In the genomic region with DNA sequence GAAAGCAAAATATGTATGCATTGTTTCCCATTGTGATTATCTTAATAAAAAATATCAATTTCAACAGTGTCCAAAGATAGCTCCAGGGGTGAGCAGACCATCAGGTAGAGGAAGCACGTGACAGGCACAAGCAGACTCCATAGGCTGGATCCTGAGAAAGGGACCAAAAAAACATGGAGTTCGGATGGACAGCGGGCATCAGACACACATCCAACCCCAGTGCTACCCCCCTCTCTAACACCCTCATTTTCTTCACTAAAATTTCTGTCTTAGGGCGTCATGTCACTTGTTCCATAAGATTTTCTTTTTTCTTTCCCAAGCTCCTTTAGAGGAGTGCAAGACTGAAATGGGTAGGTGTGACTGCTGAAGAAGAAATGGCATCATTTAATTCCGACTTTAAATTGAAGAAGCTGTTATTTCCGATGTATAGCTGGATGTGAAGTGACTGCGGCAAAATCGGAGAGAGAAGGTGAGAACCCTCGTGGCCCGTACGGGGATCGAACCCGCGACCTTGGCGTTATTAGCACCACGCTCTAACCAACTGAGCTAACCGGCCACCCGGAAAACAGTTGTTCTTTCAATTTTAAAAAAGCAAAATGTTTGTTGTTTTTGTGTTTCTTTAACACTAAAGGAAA, we compare ENCODE assay signal across 2 cellular contexts.
A peak's percentile ranks its signal among the peaks of the same experiment; 100 is the strongest.
TF ChIP-seq lines count a peak whose summit lies in the region.

No MANE protein-coding gene starts in this region.

TF ChIP-seq in HepG2, 621 proteins besides CTCF, POLR2A, EP300 and RAD21 (continues in another document):
- TF ChIP-seq, protein P1, sequence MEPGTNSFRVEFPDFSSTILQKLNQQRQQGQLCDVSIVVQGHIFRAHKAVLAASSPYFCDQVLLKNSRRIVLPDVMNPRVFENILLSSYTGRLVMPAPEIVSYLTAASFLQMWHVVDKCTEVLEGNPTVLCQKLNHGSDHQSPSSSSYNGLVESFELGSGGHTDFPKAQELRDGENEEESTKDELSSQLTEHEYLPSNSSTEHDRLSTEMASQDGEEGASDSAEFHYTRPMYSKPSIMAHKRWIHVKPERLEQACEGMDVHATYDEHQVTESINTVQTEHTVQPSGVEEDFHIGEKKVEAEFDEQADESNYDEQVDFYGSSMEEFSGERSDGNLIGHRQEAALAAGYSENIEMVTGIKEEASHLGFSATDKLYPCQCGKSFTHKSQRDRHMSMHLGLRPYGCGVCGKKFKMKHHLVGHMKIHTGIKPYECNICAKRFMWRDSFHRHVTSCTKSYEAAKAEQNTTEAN (CRISPR knock-in tag; conservative IDR thresholded peaks at IDR 0.05), result no peak
- TF ChIP-seq, protein P2, sequence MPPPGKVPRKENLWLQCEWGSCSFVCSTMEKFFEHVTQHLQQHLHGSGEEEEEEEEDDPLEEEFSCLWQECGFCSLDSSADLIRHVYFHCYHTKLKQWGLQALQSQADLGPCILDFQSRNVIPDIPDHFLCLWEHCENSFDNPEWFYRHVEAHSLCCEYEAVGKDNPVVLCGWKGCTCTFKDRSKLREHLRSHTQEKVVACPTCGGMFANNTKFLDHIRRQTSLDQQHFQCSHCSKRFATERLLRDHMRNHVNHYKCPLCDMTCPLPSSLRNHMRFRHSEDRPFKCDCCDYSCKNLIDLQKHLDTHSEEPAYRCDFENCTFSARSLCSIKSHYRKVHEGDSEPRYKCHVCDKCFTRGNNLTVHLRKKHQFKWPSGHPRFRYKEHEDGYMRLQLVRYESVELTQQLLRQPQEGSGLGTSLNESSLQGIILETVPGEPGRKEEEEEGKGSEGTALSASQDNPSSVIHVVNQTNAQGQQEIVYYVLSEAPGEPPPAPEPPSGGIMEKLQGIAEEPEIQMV (CRISPR knock-in tag; IDR thresholded peaks at IDR 0.05; ENCODE audit: low read depth), result no peak
- TF ChIP-seq RFX3 (CRISPR knock-in tag; IDR thresholded peaks at IDR 0.05) (no peak), SCMH1 (CRISPR knock-in tag; IDR thresholded peaks at IDR 0.05; ENCODE audit: borderline replicate concordance) (no peak), SOX6 (IDR thresholded peaks at IDR 0.05) (no peak), SOX6 (CRISPR knock-in tag; IDR thresholded peaks at IDR 0.05) (0 out of 2 replicates have a peak, but pooled peaks have one; percentile 28), MXD4 (CRISPR knock-in tag; IDR thresholded peaks at IDR 0.05) (no peak), BCL6 (CRISPR knock-in tag; IDR thresholded peaks at IDR 0.05) (no peak), ZNF232 (CRISPR knock-in tag; IDR thresholded peaks at IDR 0.05; ENCODE audit: borderline replicate concordance) (no peak), GATAD2A (CRISPR knock-in tag; IDR thresholded peaks at IDR 0.05) (peak; percentile 22; the same call in 1 of the 2 replicates), ARID2 (CRISPR knock-in tag; IDR thresholded peaks at IDR 0.05; ENCODE audit: borderline replicate concordance) (no peak), PAX8 (CRISPR knock-in tag; IDR thresholded peaks at IDR 0.05; ENCODE audit: borderline replicate concordance) (no peak), PRPF4 (IDR thresholded peaks at IDR 0.05; ENCODE audit: low read depth, low read length, poor library complexity, severe bottlenecking) (peak; percentile 73), RFXANK (CRISPR knock-in tag; IDR thresholded peaks at IDR 0.05) (no peak), PAWR (CRISPR knock-in tag; IDR thresholded peaks at IDR 0.05; ENCODE audit: borderline replicate concordance) (no peak), ZNF660 (CRISPR knock-in tag; IDR thresholded peaks at IDR 0.05; ENCODE audit: borderline replicate concordance, low read depth) (no peak), ZNF484 (CRISPR knock-in tag; IDR thresholded peaks at IDR 0.05; ENCODE audit: borderline replicate concordance, low read depth) (no peak), BHLHE40 (IDR thresholded peaks at IDR 0.05; ENCODE audit: low read length) (peak; percentile 32; the same call in 1 of the 2 replicates), NKX3-1 (CRISPR knock-in tag; IDR thresholded peaks at IDR 0.05) (no peak), ZNF282 (IDR thresholded peaks at IDR 0.05; ENCODE audit: partially characterized antibody) (no peak)
- TF ChIP-seq, protein P3, sequence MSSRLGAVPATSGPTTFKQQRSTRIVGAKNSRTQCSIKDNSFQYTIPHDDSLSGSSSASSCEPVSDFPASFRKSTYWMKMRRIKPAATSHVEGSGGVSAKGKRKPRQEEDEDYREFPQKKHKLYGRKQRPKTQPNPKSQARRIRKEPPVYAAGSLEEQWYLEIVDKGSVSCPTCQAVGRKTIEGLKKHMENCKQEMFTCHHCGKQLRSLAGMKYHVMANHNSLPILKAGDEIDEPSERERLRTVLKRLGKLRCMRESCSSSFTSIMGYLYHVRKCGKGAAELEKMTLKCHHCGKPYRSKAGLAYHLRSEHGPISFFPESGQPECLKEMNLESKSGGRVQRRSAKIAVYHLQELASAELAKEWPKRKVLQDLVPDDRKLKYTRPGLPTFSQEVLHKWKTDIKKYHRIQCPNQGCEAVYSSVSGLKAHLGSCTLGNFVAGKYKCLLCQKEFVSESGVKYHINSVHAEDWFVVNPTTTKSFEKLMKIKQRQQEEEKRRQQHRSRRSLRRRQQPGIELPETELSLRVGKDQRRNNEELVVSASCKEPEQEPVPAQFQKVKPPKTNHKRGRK (CRISPR knock-in tag; IDR thresholded peaks at IDR 0.05), result no peak
- TF ChIP-seq, protein P4, sequence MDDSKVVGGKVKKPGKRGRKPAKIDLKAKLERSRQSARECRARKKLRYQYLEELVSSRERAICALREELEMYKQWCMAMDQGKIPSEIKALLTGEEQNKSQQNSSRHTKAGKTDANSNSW (CRISPR knock-in tag; IDR thresholded peaks at IDR 0.05; ENCODE audit: borderline replicate concordance), result no peak
- TF ChIP-seq, protein P5, sequence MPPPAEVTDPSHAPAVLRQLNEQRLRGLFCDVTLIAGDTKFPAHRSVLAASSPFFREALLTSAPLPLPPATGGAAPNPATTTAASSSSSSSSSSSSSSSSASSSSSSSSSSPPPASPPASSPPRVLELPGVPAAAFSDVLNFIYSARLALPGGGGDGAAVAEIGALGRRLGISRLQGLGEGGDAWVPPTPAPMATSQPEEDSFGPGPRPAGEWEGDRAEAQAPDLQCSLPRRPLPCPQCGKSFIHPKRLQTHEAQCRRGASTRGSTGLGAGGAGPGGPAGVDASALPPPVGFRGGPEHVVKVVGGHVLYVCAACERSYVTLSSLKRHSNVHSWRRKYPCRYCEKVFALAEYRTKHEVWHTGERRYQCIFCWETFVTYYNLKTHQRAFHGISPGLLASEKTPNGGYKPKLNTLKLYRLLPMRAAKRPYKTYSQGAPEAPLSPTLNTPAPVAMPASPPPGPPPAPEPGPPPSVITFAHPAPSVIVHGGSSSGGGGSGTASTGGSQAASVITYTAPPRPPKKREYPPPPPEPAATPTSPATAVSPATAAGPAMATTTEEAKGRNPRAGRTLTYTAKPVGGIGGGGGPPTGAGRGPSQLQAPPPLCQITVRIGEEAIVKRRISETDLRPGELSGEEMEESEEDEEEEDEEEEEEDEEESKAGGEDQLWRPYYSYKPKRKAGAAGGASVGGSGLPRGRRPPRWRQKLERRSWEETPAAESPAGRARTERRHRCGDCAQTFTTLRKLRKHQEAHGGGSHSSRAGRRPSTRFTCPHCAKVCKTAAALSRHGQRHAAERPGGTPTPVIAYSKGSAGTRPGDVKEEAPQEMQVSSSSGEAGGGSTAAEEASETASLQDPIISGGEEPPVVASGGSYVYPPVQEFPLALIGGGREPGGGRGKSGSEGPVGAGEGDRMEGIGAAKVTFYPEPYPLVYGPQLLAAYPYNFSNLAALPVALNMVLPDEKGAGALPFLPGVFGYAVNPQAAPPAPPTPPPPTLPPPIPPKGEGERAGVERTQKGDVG (CRISPR knock-in tag; IDR thresholded peaks at IDR 0.05; ENCODE audit: borderline replicate concordance), result no peak

TF ChIP-seq in WTC11, 78 proteins besides CTCF, POLR2A, EP300 and RAD21:
- TF ChIP-seq, protein P6, sequence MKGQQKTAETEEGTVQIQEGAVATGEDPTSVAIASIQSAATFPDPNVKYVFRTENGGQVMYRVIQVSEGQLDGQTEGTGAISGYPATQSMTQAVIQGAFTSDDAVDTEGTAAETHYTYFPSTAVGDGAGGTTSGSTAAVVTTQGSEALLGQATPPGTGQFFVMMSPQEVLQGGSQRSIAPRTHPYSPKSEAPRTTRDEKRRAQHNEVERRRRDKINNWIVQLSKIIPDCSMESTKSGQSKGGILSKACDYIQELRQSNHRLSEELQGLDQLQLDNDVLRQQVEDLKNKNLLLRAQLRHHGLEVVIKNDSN (CRISPR knock-in tag; IDR thresholded peaks at IDR 0.05), result 0 out of 2 replicates have a peak, but pooled peaks have one; percentile 16
- TF ChIP-seq, protein P7, sequence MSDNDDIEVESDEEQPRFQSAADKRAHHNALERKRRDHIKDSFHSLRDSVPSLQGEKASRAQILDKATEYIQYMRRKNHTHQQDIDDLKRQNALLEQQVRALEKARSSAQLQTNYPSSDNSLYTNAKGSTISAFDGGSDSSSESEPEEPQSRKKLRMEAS (CRISPR knock-in tag; IDR thresholded peaks at IDR 0.05), result peak; percentile 34; the same call in 1 of the 2 replicates
- TF ChIP-seq TEAD1 (CRISPR knock-in tag; IDR thresholded peaks at IDR 0.05) (0 out of 2 replicates have a peak, but pooled peaks have one; percentile 46), MYBL2 (CRISPR knock-in tag; IDR thresholded peaks at IDR 0.05) (0 out of 2 replicates have a peak, but pooled peaks have one; percentile 41), SP1 (CRISPR knock-in tag; conservative IDR thresholded peaks at IDR 0.05) (0 out of 2 replicates have a peak, but pooled peaks have one; percentile 29)
- TF ChIP-seq, protein P8, sequence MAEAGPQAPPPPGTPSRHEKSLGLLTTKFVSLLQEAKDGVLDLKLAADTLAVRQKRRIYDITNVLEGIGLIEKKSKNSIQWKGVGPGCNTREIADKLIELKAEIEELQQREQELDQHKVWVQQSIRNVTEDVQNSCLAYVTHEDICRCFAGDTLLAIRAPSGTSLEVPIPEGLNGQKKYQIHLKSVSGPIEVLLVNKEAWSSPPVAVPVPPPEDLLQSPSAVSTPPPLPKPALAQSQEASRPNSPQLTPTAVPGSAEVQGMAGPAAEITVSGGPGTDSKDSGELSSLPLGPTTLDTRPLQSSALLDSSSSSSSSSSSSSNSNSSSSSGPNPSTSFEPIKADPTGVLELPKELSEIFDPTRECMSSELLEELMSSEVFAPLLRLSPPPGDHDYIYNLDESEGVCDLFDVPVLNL (CRISPR knock-in tag; IDR thresholded peaks at IDR 0.05; ENCODE audit: borderline replicate concordance, low read depth), result no peak
- TF ChIP-seq, protein P9, sequence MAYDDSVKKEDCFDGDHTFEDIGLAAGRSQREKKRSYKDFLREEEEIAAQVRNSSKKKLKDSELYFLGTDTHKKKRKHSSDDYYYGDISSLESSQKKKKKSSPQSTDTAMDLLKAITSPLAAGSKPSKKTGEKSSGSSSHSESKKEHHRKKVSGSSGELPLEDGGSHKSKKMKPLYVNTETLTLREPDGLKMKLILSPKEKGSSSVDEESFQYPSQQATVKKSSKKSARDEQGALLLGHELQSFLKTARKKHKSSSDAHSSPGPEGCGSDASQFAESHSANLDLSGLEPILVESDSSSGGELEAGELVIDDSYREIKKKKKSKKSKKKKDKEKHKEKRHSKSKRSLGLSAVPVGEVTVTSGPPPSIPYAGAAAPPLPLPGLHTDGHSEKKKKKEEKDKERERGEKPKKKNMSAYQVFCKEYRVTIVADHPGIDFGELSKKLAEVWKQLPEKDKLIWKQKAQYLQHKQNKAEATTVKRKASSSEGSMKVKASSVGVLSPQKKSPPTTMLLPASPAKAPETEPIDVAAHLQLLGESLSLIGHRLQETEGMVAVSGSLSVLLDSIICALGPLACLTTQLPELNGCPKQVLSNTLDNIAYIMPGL (CRISPR knock-in tag; IDR thresholded peaks at IDR 0.05), result peak; percentile 77; the same call in 1 of the 2 replicates
- TF ChIP-seq, protein P10, sequence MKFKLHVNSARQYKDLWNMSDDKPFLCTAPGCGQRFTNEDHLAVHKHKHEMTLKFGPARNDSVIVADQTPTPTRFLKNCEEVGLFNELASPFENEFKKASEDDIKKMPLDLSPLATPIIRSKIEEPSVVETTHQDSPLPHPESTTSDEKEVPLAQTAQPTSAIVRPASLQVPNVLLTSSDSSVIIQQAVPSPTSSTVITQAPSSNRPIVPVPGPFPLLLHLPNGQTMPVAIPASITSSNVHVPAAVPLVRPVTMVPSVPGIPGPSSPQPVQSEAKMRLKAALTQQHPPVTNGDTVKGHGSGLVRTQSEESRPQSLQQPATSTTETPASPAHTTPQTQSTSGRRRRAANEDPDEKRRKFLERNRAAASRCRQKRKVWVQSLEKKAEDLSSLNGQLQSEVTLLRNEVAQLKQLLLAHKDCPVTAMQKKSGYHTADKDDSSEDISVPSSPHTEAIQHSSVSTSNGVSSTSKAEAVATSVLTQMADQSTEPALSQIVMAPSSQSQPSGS (CRISPR knock-in tag; IDR thresholded peaks at IDR 0.05; ENCODE audit: borderline replicate concordance, low read depth), result no peak
